ENCODE assay signal across 14 cellular contexts in the genomic region with DNA sequence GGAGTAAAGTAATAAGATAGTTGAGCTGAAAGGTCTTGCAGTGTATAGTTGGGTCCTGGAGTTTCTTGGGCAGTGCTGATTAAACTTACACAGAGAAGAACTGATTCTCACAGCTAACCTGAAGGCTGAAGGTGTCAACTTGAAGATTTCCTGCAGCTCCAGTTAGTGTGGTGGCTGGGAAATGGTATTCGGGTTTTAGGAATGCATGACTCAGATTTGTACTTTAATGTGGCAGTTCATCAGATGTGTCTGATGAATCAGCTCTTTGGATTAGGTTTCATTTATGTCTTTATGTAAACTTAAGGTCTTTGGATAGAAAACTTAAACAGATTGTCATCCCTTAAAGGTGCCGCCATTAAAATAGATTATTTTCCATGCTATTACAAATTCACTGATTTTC.
DNase-seq lines count a peak whose midpoint lies in the region; ATAC-seq and TF ChIP-seq lines count a peak whose summit lies in the region.
"Had no signal": no experiment of that assay in that cellular context is flagged by ENCODE, and none has a peak within 500 bp of the region (broad histone marks: within the 10 kb centered on the region; RNA-seq: fewer than 3 reads in every experiment).

No MANE protein-coding gene starts in this region.

- H3K4me1 ChIP-seq in MM.1S (ENCODE audit: low read length) = no peaks in the 10 kb centered on the region
- no peaks in the 10 kb centered on the region for H3K4me1 ChIP-seq in aorta (ENCODE audit: control insufficient read depth in 1 of 2, insufficient read depth in 2 of 2, low read length in 2 of 2)
- H3K4me1 ChIP-seq: thyroid gland had no signal

- no peak overlapping the region for H3K9ac ChIP-seq in MM.1S (ENCODE audit: low read length)

- 59 to 73% methylated on average over 2 of the region's 2 CpGs for WGBS in aorta, 2 donors

- H3K27me3 ChIP-seq in AG04450 (ENCODE audit: control insufficient read depth, insufficient read depth, low read length) = no peaks in the 10 kb centered on the region
- H3K27me3 ChIP-seq in MM.1S (replicated peaks; ENCODE audit: insufficient read depth, low read length) = no peaks in the 10 kb centered on the region
- no peaks in the 10 kb centered on the region for H3K27me3 ChIP-seq in aorta (ENCODE audit: control insufficient read depth in 1 of 2, insufficient read depth in 2 of 2, low read length in 1 of 2)
- H3K27me3 ChIP-seq: thyroid gland had no signal

- intact Hi-C loops in aorta (cut with DNase I) = no loop called here

- no peaks in the 10 kb centered on the region for H3K79me2 ChIP-seq in MM.1S (ENCODE audit: low read length)

- no peak overlapping the region for H3K4me3 ChIP-seq in AG04450 (ENCODE audit: low read depth, low read length)
- H3K4me3 ChIP-seq in MM.1S (ENCODE audit: low read length) = no peak overlapping the region
- no peak overlapping the region for H3K4me3 ChIP-seq in aorta (ENCODE audit: low read length in 2 of 2)
- H3K4me3 ChIP-seq: thyroid gland had no signal

- no peaks in the 10 kb centered on the region for H4K20me1 ChIP-seq in MM.1S (ENCODE audit: insufficient read depth, low read length)

- H2AFZ ChIP-seq in MM.1S (ENCODE audit: low read length) = no peak overlapping the region

- no peaks in the 10 kb centered on the region for H3K36me3 ChIP-seq in MM.1S (replicated peaks; ENCODE audit: insufficient read depth, low read length)
- no peaks in the 10 kb centered on the region for H3K36me3 ChIP-seq in aorta (ENCODE audit: control insufficient read depth in 1 of 2, insufficient read depth in 2 of 2, low read length in 1 of 2)
- H3K36me3 ChIP-seq: thyroid gland had no signal

- H3K27ac ChIP-seq in AG04450 (ENCODE audit: low read depth, low read length) (no peak overlapping the region), MM.1S (ENCODE audit: low read length) (no peak overlapping the region), aorta (ENCODE audit: low read depth in 1 of 2, low read length in 2 of 2) (no peak overlapping the region)
- H3K27ac ChIP-seq: thyroid gland had no signal

- no peak for ATAC-seq in HG02759 (IDR thresholded peaks at IDR 0.05; ENCODE audit: unreplicated experiment)
- ATAC-seq in aorta (ENCODE audit: low FRiP score) = no peak

- CTCF ChIA-PET in AG04450 (lab: Charles Lee) = no interaction called here

- no peaks in the 10 kb centered on the region for H3K9me2 ChIP-seq in MM.1S (replicated peaks; ENCODE audit: insufficient read depth, low read length)

- no peaks in the 10 kb centered on the region for H3K9me3 ChIP-seq in AG04450 (ENCODE audit: control insufficient read depth, insufficient read depth, low read length)
- no peaks in the 10 kb centered on the region for H3K9me3 ChIP-seq in MM.1S (replicated peaks; ENCODE audit: insufficient read depth, low read length)
- H3K9me3 ChIP-seq in aorta (ENCODE audit: control insufficient read depth, low read length) = no peaks in the 10 kb centered on the region
- H3K9me3 ChIP-seq: thyroid gland had no signal

- POLR2A ChIA-PET in AG04450 (lab: Yijun Ruan, JAX) = no interaction called here

- H3F3A ChIP-seq in MM.1S (ENCODE audit: insufficient read depth, low read length) = no peaks in the 10 kb centered on the region

- H3K4me2 ChIP-seq in MM.1S (ENCODE audit: low read depth, low read length) = no peak overlapping the region

- DNase-seq in AG04450 (ENCODE audit: low read depth, low spot score) (peak; percentile 33), HT-29 (ENCODE audit: low spot score) (peak; percentile 12), astrocyte of the hippocampus (ENCODE audit: low read depth, low spot score) (peak; percentile 66), glomerular endothelial cell (ENCODE audit: extremely low read depth, low read depth, low spot score) (peak; percentile 7), MM.1S (no peak), aorta (no peak), foreskin melanocyte (no peak)
- DNase-seq: activated naive CD8-positive, alpha-beta T cell treated with anti-CD3 and anti-CD28 coated beads for 36 hours; DMS79 treated with DMSO at 0.1 percent for 48 hours; glutamatergic neuron; naive B cell; NK-92 treated with Interleukin-12 subunit alpha and Interleukin-12 subunit beta, amount 100 ng/mL, for 24 hours; thyroid gland had no signal

- TF ChIP-seq CTCF in AG04450 (IDR thresholded peaks at IDR 0.05; ENCODE audit: low read depth, low read length) (no peak), MM.1S (IDR thresholded peaks at IDR 0.05; ENCODE audit: low read length) (no peak)

Comparison
In these comparisons a context has a peak if more than half of its experiments do, and no peak if none do; other contexts are left out.
1. DNase-seq: peak in AG04450 (single experiment), HT-29 (single experiment), astrocyte of the hippocampus (single experiment) and glomerular endothelial cell (single experiment); none in MM.1S (single experiment), aorta (0 of 2) and foreskin melanocyte (single experiment).